In the genomic region with DNA sequence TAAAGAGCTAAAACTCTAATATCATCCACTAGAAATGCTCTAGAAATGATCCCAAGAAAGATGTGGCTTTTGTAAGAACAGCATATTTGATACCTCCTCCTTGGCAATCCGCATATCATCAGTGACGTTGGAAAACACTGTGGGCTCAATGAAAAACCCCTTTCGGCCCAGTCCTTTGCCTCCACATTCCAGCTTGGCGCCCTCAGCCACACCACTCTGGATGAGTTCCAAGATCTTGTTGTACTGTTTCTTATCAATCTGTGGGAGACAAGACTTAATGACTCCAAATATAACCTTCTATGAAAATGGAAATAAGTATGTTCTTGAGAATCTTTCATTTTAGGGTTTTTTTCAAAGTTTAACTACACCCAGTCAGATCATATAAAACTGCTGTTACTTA, we compare ENCODE assay signal across 17 cellular contexts.
DNase-seq lines count a peak whose midpoint lies in the region; TF ChIP-seq lines count a peak whose summit lies in the region.
"Had no signal": no experiment of that assay in that cellular context is flagged by ENCODE, and none has a peak within 500 bp of the region (broad histone marks: within the 10 kb centered on the region; RNA-seq: fewer than 3 reads in every experiment).

No MANE protein-coding gene starts in this region.

- POLR2A ChIA-PET in RWPE1 (lab: Yijun Ruan, JAX; ENCODE audit: low non-redundant PET), result no interaction called here

- peak; percentile 42 to 77 for DNase-seq in cardiac muscle cell (ENCODE audit: low read depth in 1 of 2, low spot score in 1 of 2)
- no peak for DNase-seq in cardiac septum (ENCODE audit: low spot score)
- peak; percentile 13 for DNase-seq in M059J (ENCODE audit: low read depth)
- peak; percentile 67 for DNase-seq in amniotic epithelial cell (ENCODE audit: low read depth)
- peak; percentile 57 for DNase-seq in testis
- DNase-seq in RWPE1 (ENCODE audit: low spot score), result no peak
- DNase-seq: BE2C; C1 segment of cervical spinal cord; CD4-positive, CD25-positive, alpha-beta regulatory T cell; CD8-positive, alpha-beta memory T cell; COR-L47; DMS 273 treated with DMSO at 0.1 percent for 48 hours; DMS53; DND-41; EL; GM23248; HCEC 1CT had no signal

- WGBS in testis, 2 donors, result 27 to 56% methylated on average over 4 of the region's 4 CpGs

- intact Hi-C loops in cardiac septum (cut with DNase I) (no loop called here), testis (cut with DNase I; ENCODE audit: low total_unique reads) (no loop called here)

- no peak overlapping the region for H3K27ac ChIP-seq in cardiac muscle cell
- H3K27ac ChIP-seq in testis, result no peak overlapping the region
- H3K27ac ChIP-seq in RWPE1, result no peak overlapping the region
- H3K27ac ChIP-seq: GM23248 had no signal

- CTCF ChIA-PET in RWPE1 (lab: Yijun Ruan, JAX), result interaction anchor here (1.6 kb wide), 1 partner anchor 105 kb away, joined by 6 read pairs; no protein-coding TSS in a partner anchor

- TF ChIP-seq CTCF in cardiac muscle cell (IDR thresholded peaks at IDR 0.05; ENCODE audit: low read depth, low read length) (no peak), testis (IDR thresholded peaks at IDR 0.05) (no peak), RWPE1 (conservative IDR thresholded peaks at IDR 0.05; ENCODE audit: low read depth) (no peak)

- H3K27me3 ChIP-seq in cardiac muscle cell, result no peaks in the 10 kb centered on the region
- H3K27me3 ChIP-seq in testis, result no peaks in the 10 kb centered on the region
- H3K27me3 ChIP-seq: BE2C had no signal

- H3K4me1 ChIP-seq in cardiac muscle cell (ENCODE audit: low read depth), result no peaks in the 10 kb centered on the region
- H3K4me1 ChIP-seq in testis, result peaks cover 7% of the 10 kb centered on the region
- H3K4me1 ChIP-seq: BE2C had no signal

- H3K9me3 ChIP-seq in cardiac muscle cell (ENCODE audit: low read depth) (no peaks in the 10 kb centered on the region), testis (no peaks in the 10 kb centered on the region)
- H3K9me3 ChIP-seq: BE2C had no signal

- no peak overlapping the region for H3K4me3 ChIP-seq in cardiac muscle cell
- no peak overlapping the region for H3K4me3 ChIP-seq in testis
- H3K4me3 ChIP-seq: GM23248 had no signal

- no peak for TF ChIP-seq POLR2A in testis (IDR thresholded peaks at IDR 0.05)

- H3K36me3 ChIP-seq in cardiac muscle cell (no peaks in the 10 kb centered on the region), testis (ENCODE audit: low read depth, missing control alignments) (no peaks in the 10 kb centered on the region)
- H3K36me3 ChIP-seq: BE2C had no signal

Comparison
In these comparisons a context has a peak if more than half of its experiments do, and no peak if none do; other contexts are left out.
1. DNase-seq: peak in cardiac muscle cell (2 of 2), M059J (single experiment), amniotic epithelial cell (single experiment) and testis (single experiment); none in cardiac septum (single experiment) and RWPE1 (single experiment).